In genomic region chr17:38825762-38826247, GRCh38 we compare ENCODE assay signal across 8 cellular contexts. TPM values are rescaled to one million over a fixed set of nuclear protein-coding genes. Genes with fewer than 3 reads are reported as not detected.
A peak's percentile ranks its signal among the peaks of the same experiment; 100 is the strongest.
DNase-seq lines count a peak whose midpoint lies in the region; ATAC-seq, FAIRE-seq and TF ChIP-seq lines count a peak whose summit lies in the region.

No MANE protein-coding gene starts in this region.

- no peaks in the 10 kb centered on the region for H3K9me3 ChIP-seq in Caco-2
- no peaks in the 10 kb centered on the region for H3K9me3 ChIP-seq in RWPE2 (ENCODE audit: severe bottlenecking)
- H3K9me3 ChIP-seq in pancreas, result no peaks in the 10 kb centered on the region

- POLR2A ChIA-PET in Caco-2 (lab: Charles Lee), result interaction anchor here (0.6 to 1.8 kb wide), 7 partner anchors 14 to 319 kb away, joined by 3 to 18 read pairs (median 3); partner anchors contain the start of genes PIP4K2B and RPL23

- no peaks in the 10 kb centered on the region for H3K9me3 Mint-ChIP-seq in Caco-2 (ENCODE audit: unreplicated experiment)

- H3K36me3 ChIP-seq in Caco-2 (ENCODE audit: control insufficient read depth, insufficient read depth, low read length) (no peaks in the 10 kb centered on the region), RWPE2 (ENCODE audit: low read depth) (peaks cover 10% of the 10 kb centered on the region), pancreas (peaks cover 0 to 6% (median 0%) of the 10 kb centered on the region in 3 donors)

- H3K27me3 ChIP-seq in Caco-2 (replicated peaks; ENCODE audit: control insufficient read depth, insufficient read depth, low read length) (no peaks in the 10 kb centered on the region), RWPE2 (ENCODE audit: insufficient read depth, poor library complexity, severe bottlenecking) (no peaks in the 10 kb centered on the region), pancreas (no peaks in the 10 kb centered on the region)

- no peaks in the 10 kb centered on the region for H3K27me3 Mint-ChIP-seq in Caco-2 (ENCODE audit: insufficient read depth, unreplicated experiment)

- DNase-seq in Caco-2, result no peak
- DNase-seq in RWPE2 (ENCODE audit: low spot score), result no peak
- DNase-seq in epithelial cell of proximal tubule (ENCODE audit: low read depth), result no peak
- DNase-seq in pancreas, result peak in 1 of 6 donors; percentile 21
- no peak for DNase-seq in stimulated activated CD4-positive, alpha-beta T cell treated with anti-CD3 and anti-CD28 coated beads, Interleukin-15, amount 100 ng/mL, for 24 hours
- DNase-seq in H4 (ENCODE audit: low spot score), result no peak

- TF ChIP-seq CTCF in Caco-2 (IDR thresholded peaks at IDR 0.05; ENCODE audit: insufficient read depth in 1 of 2, low read depth in 1 of 2, low read length in 1 of 2, severe bottlenecking in 1 of 2, unreplicated experiment in 1 of 2) (no peak), RWPE2 (IDR thresholded peaks at IDR 0.05; ENCODE audit: poor library complexity, severe bottlenecking) (no peak), epithelial cell of proximal tubule (conservative IDR thresholded peaks at IDR 0.05; ENCODE audit: low read depth, low read length) (no peak), pancreas (IDR thresholded peaks at IDR 0.05) (no peak)

- H3K4me3 Mint-ChIP-seq in Caco-2 (ENCODE audit: unreplicated experiment), result peak overlapping the region; percentile 98

- CTCF ChIA-PET in Caco-2 (lab: Charles Lee), result interaction anchor here (0.7 to 1.2 kb wide), 3 partner anchors 28 to 142 kb away, joined by 3 to 5 read pairs (median 3); partner anchors contain the start of genes FBXO47 and RPL23

- TSS peak; percentile 99 for BruUV-seq in Caco-2 (replicated peaks; lab: Mats Ljungman, UMichigan)

- peak overlapping the region; percentile 100 for H3K27ac Mint-ChIP-seq in Caco-2 (ENCODE audit: unreplicated experiment)

- H3K4me3 ChIP-seq in Caco-2 (ENCODE audit: low read depth, low read length) (peak overlapping the region; percentile 86), RWPE2 (ENCODE audit: severe bottlenecking) (peak overlapping the region; percentile 43), epithelial cell of proximal tubule (ENCODE audit: low read depth, low read length) (peak overlapping the region; percentile 98), pancreas (peak overlapping the region in 3 of 4 donors; percentile 67 to 86 (median 75))

- H3K4me1 ChIP-seq in Caco-2 (peaks cover 9% of the 10 kb centered on the region), RWPE2 (ENCODE audit: insufficient read depth, poor library complexity, severe bottlenecking) (peaks cover 9% of the 10 kb centered on the region), pancreas (peaks cover 0 to 12% (median 5%) of the 10 kb centered on the region in 3 donors)

- ATAC-seq in RWPE2 (ENCODE audit: low read depth), result no peak
- no peak for ATAC-seq in pancreas
- no peak for ATAC-seq in HG03442 (IDR thresholded peaks at IDR 0.05; ENCODE audit: unreplicated experiment)
- ATAC-seq in HG02623 (IDR thresholded peaks at IDR 0.05; ENCODE audit: unreplicated experiment), result no peak

- no peaks in the 10 kb centered on the region for H3K4me1 Mint-ChIP-seq in Caco-2 (ENCODE audit: low read depth, unreplicated experiment)

- WGBS in pancreas, 2 donors, result 81 to 84% methylated on average over 17 of the region's 17 CpGs

- FAIRE-seq in pancreas (lab: Jason Lieb, UNC), result no peak

- H3K36me3 Mint-ChIP-seq in Caco-2 (ENCODE audit: insufficient read depth, unreplicated experiment), result peaks cover 28% of the 10 kb centered on the region

- intact Hi-C loops in Caco-2 (cut with micrococcal nuclease; ENCODE audit: unreplicated experiment) (loop anchor here (1.0 kb wide), 2 partner anchors 26 to 27 kb away; partner anchors contain the start of gene RPL23), pancreas (cut with DNase I) (no loop called here)

- H3K27ac ChIP-seq in RWPE2 (ENCODE audit: poor library complexity, severe bottlenecking), result peak overlapping the region; percentile 65
- peak overlapping the region; percentile 92 to 98 (median 96) for H3K27ac ChIP-seq in pancreas

RNA-seq across cellular contexts. Expression of gene CWC25, which starts 0.7 kb away (rescaled TPM):
- 18.2 and 19.1 TPM in 2 replicates for total RNA-seq in Caco-2 (2022)
- total RNA-seq in epithelial cell of proximal tubule, result 9.6 and 13.9 TPM in 2 replicates
- 10 to 100 TPM in 1 of 6 donors, 1 to 10 TPM in 5; 7.5 to 11.4 (median 8.0) TPM for total RNA-seq in pancreas
- 10 to 100 TPM; 19.4 to 24.0 TPM for polyA plus RNA-seq in pancreas
- total RNA-seq in H4 (2014; rRNA removed; shearing (Covaris generic)), result 5.2 and 8.1 TPM in 2 replicates

RNA-seq across cellular contexts. Expression of gene PIP4K2B, which starts 26.4 kb away (rescaled TPM):
- total RNA-seq in Caco-2 (2022) (39.6 and 42.3 TPM in 2 replicates), epithelial cell of proximal tubule (20.9 and 39.0 TPM in 2 replicates), pancreas (10 to 100 TPM in 5 of 6 donors, 1 to 10 TPM in 1; 9.0 to 22.2 (median 11.7) TPM)
- 10 to 100 TPM; 14.2 to 17.0 TPM for polyA plus RNA-seq in pancreas
- 24.6 and 32.4 TPM in 2 replicates for total RNA-seq in H4 (2014; rRNA removed; shearing (Covaris generic))

RNA-seq across cellular contexts. Expression of gene RPL23, which starts 27.7 kb away (rescaled TPM):
- 2,216 and 2,327 TPM in 2 replicates for total RNA-seq in Caco-2 (2022)
- 1,471 and 1,718 TPM in 2 replicates for total RNA-seq in epithelial cell of proximal tubule
- total RNA-seq in pancreas, result 100 to 1,000 TPM; 569 to 994 (median 828) TPM
- 1,000 to 10,000 TPM; 1,404 to 1,507 TPM for polyA plus RNA-seq in pancreas
- total RNA-seq in H4 (2014; rRNA removed; shearing (Covaris generic)), result 1,542 and 1,557 TPM in 2 replicates

RNA-seq across cellular contexts. Expression of gene LASP1, which starts 44.1 kb away (rescaled TPM):
- total RNA-seq in Caco-2 (2022) (137 and 143 TPM in 2 replicates), epithelial cell of proximal tubule (261 and 308 TPM in 2 replicates), pancreas (10 to 100 TPM; 48.2 to 98.6 (median 60.9) TPM)
- 10 to 100 TPM; 35.7 to 36.0 TPM for polyA plus RNA-seq in pancreas
- total RNA-seq in H4 (2014; rRNA removed; shearing (Covaris generic)), result 99.0 and 133 TPM in 2 replicates

Comparison
In these comparisons a context has a peak if more than half of its experiments do, and no peak if none do; other contexts are left out.
1. H3K4me3 ChIP-seq: peak in every context shown above with its lines; median percentile 98 in epithelial cell of proximal tubule; 86 in Caco-2; 75 in pancreas; 43 in RWPE2.